In genomic region chr15:57419335-57419734, GRCh38 we compare ENCODE assay signal across 24 cellular contexts. TPM values are rescaled to one million over a fixed set of nuclear protein-coding genes. Genes with fewer than 3 reads are reported as not detected.
"Had no signal": no experiment of that assay in that cellular context is flagged by ENCODE, and none has a peak within 500 bp of the region (broad histone marks: within the 10 kb centered on the region; RNA-seq: fewer than 3 reads in every experiment).

No MANE protein-coding gene starts in this region.

- H3K9me3 Mint-ChIP-seq: nephron; stimulated activated effector memory CD8-positive, alpha-beta T cell treated with anti-CD3 and anti-CD28 coated beads, Interleukin-12 subunit alpha, Interleukin-12 subunit beta, amount 100 ng/mL, for 72 hours; stimulated activated naive CD8-positive, alpha-beta T cell treated with anti-CD3 and anti-CD28 coated beads, Interleukin-15, Interleukin-2, amounts not matched to agents 100 ng/mL and 50 ng/mL, for 24 hours had no signal

- H3K4me3 Mint-ChIP-seq: naive thymus-derived CD8-positive, alpha-beta T cell; nephron; neural crest cell; stimulated activated effector memory CD8-positive, alpha-beta T cell treated with anti-CD3 and anti-CD28 coated beads, Interleukin-12 subunit alpha, Interleukin-12 subunit beta, amount 100 ng/mL, for 72 hours; stimulated activated naive CD8-positive, alpha-beta T cell treated with anti-CD3 and anti-CD28 coated beads, Interleukin-15, Interleukin-2, amounts not matched to agents 100 ng/mL and 50 ng/mL, for 24 hours had no signal

- ATAC-seq: left cardiac atrium; left ventricle myocardium superior; naive thymus-derived CD8-positive, alpha-beta T cell; pancreas; right cardiac atrium; stimulated activated effector memory CD8-positive, alpha-beta T cell treated with anti-CD3 and anti-CD28 coated beads, Interleukin-12 subunit alpha, Interleukin-12 subunit beta, amount 100 ng/mL, for 72 hours; upper lobe of right lung had no signal

- H3K4me3 ChIP-seq: hepatocyte, lung, pancreas, prostate gland, sigmoid colon, spleen, suprapubic skin, thoracic aorta, tibial artery, upper lobe of right lung had no signal

- H3K4me1 ChIP-seq: prostate gland, sigmoid colon, spleen, upper lobe of right lung had no signal

- H3K36me3 ChIP-seq: pancreas, prostate gland, sigmoid colon, spleen, suprapubic skin, thoracic aorta, tibial artery, upper lobe of right lung had no signal

- H3K27me3 ChIP-seq: hepatocyte, pancreas, sigmoid colon, spleen, suprapubic skin, tibial artery, upper lobe of right lung had no signal

- H3K9me3 ChIP-seq: pancreas, prostate gland, sigmoid colon, spleen, suprapubic skin, thoracic aorta, tibial artery, upper lobe of right lung had no signal

- H3K27ac Mint-ChIP-seq: nephron; stimulated activated effector memory CD8-positive, alpha-beta T cell treated with anti-CD3 and anti-CD28 coated beads, Interleukin-12 subunit alpha, Interleukin-12 subunit beta, amount 100 ng/mL, for 72 hours; stimulated activated naive CD8-positive, alpha-beta T cell treated with anti-CD3 and anti-CD28 coated beads, Interleukin-15, Interleukin-2, amounts not matched to agents 100 ng/mL and 50 ng/mL, for 24 hours had no signal

- H3K4me1 Mint-ChIP-seq: naive thymus-derived CD8-positive, alpha-beta T cell; stimulated activated effector memory CD8-positive, alpha-beta T cell treated with anti-CD3 and anti-CD28 coated beads, Interleukin-12 subunit alpha, Interleukin-12 subunit beta, amount 100 ng/mL, for 72 hours had no signal

- H3K36me3 Mint-ChIP-seq: naive thymus-derived CD8-positive, alpha-beta T cell; stimulated activated effector memory CD8-positive, alpha-beta T cell treated with anti-CD3 and anti-CD28 coated beads, Interleukin-12 subunit alpha, Interleukin-12 subunit beta, amount 100 ng/mL, for 72 hours had no signal

- H3K4me2 ChIP-seq: hepatocyte had no signal

- H3K27ac ChIP-seq: hepatocyte, pancreas, prostate gland, sigmoid colon, spleen, suprapubic skin, thoracic aorta, tibial artery, upper lobe of right lung had no signal

- DNase-seq: left cardiac atrium; left ventricle myocardium superior; naive thymus-derived CD8-positive, alpha-beta T cell; nucleus accumbens; pancreas; posterior cingulate gyrus; retina; right cardiac atrium; sigmoid colon; small intestine; spleen; stimulated activated CD4-positive, alpha-beta T cell treated with anti-CD3 and anti-CD28 coated beads, Interleukin-4, amount 100 ng/mL, for 24 hours; stimulated activated naive CD4-positive, alpha-beta T cell; tibial artery; upper lobe of right lung had no signal

- H2AFZ ChIP-seq: hepatocyte had no signal

RNA-seq across cellular contexts. Expression of gene CGNL1, which starts 43.0 kb away (rescaled TPM):
- total RNA-seq: naive thymus-derived CD8-positive, alpha-beta T cell had no signal
- polyA plus RNA-seq: naive thymus-derived CD8-positive, alpha-beta T cell had no signal
